18 cellular contexts compared by ENCODE assay signal in genomic region chr14:85248881-85249635, GRCh38.
DNase-seq lines count a peak whose midpoint lies in the region; ATAC-seq, FAIRE-seq and TF ChIP-seq lines count a peak whose summit lies in the region.
"Had no signal": no experiment of that assay in that cellular context is flagged by ENCODE, and none has a peak within 500 bp of the region (broad histone marks: within the 10 kb centered on the region; RNA-seq: fewer than 3 reads in every experiment).

No MANE protein-coding gene starts in this region.

- no peaks in the 10 kb centered on the region for H3K27me3 Mint-ChIP-seq in T-cell
- H3K27me3 Mint-ChIP-seq: activated CD8-positive, alpha-beta memory T cell treated with anti-CD3 and anti-CD28 coated beads, Interleukin-2, amount 10 ng/mL, durations not matched to agents 7 days and 5 days had no signal

- CTCF ChIA-PET in T-cell (lab: Charles Lee), result interaction anchor here (0.9 to 1.3 kb wide), 2 partner anchors 9 to 1468 kb away, joined by 3 read pairs; no protein-coding TSS in a partner anchor

- no peak for ATAC-seq in T-cell (replicated peaks in 1 of 4)
- ATAC-seq: activated CD8-positive, alpha-beta memory T cell treated with anti-CD3 and anti-CD28 coated beads, Interleukin-2, amount 10 ng/mL, durations not matched to agents 7 days and 5 days had no signal

- H3K27me3 ChIP-seq in bronchial epithelial cell (ENCODE audit: control insufficient read depth, insufficient read depth, low read length), result no peaks in the 10 kb centered on the region
- H3K27me3 ChIP-seq: neural progenitor cell, stomach had no signal

- no peaks in the 10 kb centered on the region for H3K4me1 Mint-ChIP-seq in T-cell
- H3K4me1 Mint-ChIP-seq: activated CD8-positive, alpha-beta memory T cell treated with anti-CD3 and anti-CD28 coated beads, Interleukin-2, amount 10 ng/mL, durations not matched to agents 7 days and 5 days had no signal

- H3K4me3 Mint-ChIP-seq in T-cell, result no peak overlapping the region
- H3K4me3 Mint-ChIP-seq: activated CD8-positive, alpha-beta memory T cell treated with anti-CD3 and anti-CD28 coated beads, Interleukin-2, amount 10 ng/mL, durations not matched to agents 7 days and 5 days; neural progenitor cell had no signal

- H3K27ac Mint-ChIP-seq in T-cell, result no peak overlapping the region
- H3K27ac Mint-ChIP-seq: activated CD8-positive, alpha-beta memory T cell treated with anti-CD3 and anti-CD28 coated beads, Interleukin-2, amount 10 ng/mL, durations not matched to agents 7 days and 5 days; neural progenitor cell had no signal

- FAIRE-seq in bronchial epithelial cell (lab: Jason Lieb, UNC), result no peak
- FAIRE-seq: astrocyte, kidney, urothelium cell line had no signal

- H3K9me3 Mint-ChIP-seq in T-cell, result peaks cover 7 to 24% (median 7%) of the 10 kb centered on the region in 3 donors

- H3K36me3 ChIP-seq in bronchial epithelial cell (ENCODE audit: control insufficient read depth, insufficient read depth, low read length), result no peaks in the 10 kb centered on the region
- H3K36me3 ChIP-seq: neural progenitor cell, stomach had no signal

- H3K36me3 Mint-ChIP-seq in T-cell, result no peaks in the 10 kb centered on the region
- H3K36me3 Mint-ChIP-seq: activated CD8-positive, alpha-beta memory T cell treated with anti-CD3 and anti-CD28 coated beads, Interleukin-2, amount 10 ng/mL, durations not matched to agents 7 days and 5 days; neural progenitor cell had no signal

- H3K4me3 ChIP-seq in bronchial epithelial cell (ENCODE audit: low read depth, low read length), result no peak overlapping the region
- H3K4me3 ChIP-seq: neural progenitor cell, stomach had no signal

- POLR2A ChIA-PET in T-cell (lab: Charles Lee), result interaction anchor here in 1 of 2 donors (0.8 kb wide), 1 partner anchor 7 kb away, joined by 3 read pairs; no protein-coding TSS in a partner anchor

- no peak for TF ChIP-seq CTCF in bronchial epithelial cell (IDR thresholded peaks at IDR 0.05; ENCODE audit: insufficient read depth, low read length, severe bottlenecking)

- DNase-seq in AG08395 (ENCODE audit: low spot score) (peak; percentile 19), HCEC 1CT (peak; percentile 46), bronchial epithelial cell (ENCODE audit: low read depth) (peak; percentile 37), islet precursor cell (peak; percentile 90), middle frontal gyrus (ENCODE audit: extremely low spot score, low spot score) (no peak), AML-193 (lab: John Stamatoyannopoulos, UW) (no peak), T-cell (no peak), SKM-1 treated with dmso at 0.1 percent for 144 hours (lab: John Stamatoyannopoulos, UW; ENCODE audit: unreplicated experiment) (no peak)
- DNase-seq: activated CD8-positive, alpha-beta memory T cell treated with anti-CD3 and anti-CD28 coated beads, Interleukin-2, amount 10 ng/mL, durations not matched to agents 7 days and 5 days; cortex of kidney; kidney; MM.1S; NCI-H2081; stomach; T1000 had no signal

Comparison
In these comparisons a context has a peak if more than half of its experiments do, and no peak if none do; other contexts are left out.
1. DNase-seq: peak in AG08395 (single experiment), HCEC 1CT (single experiment), bronchial epithelial cell (single experiment) and islet precursor cell (single experiment); none in middle frontal gyrus (single experiment), AML-193 (0 of 2), T-cell (0 of 34) and SKM-1 treated with dmso at 0.1 percent for 144 hours (single experiment).